In the genomic region with DNA sequence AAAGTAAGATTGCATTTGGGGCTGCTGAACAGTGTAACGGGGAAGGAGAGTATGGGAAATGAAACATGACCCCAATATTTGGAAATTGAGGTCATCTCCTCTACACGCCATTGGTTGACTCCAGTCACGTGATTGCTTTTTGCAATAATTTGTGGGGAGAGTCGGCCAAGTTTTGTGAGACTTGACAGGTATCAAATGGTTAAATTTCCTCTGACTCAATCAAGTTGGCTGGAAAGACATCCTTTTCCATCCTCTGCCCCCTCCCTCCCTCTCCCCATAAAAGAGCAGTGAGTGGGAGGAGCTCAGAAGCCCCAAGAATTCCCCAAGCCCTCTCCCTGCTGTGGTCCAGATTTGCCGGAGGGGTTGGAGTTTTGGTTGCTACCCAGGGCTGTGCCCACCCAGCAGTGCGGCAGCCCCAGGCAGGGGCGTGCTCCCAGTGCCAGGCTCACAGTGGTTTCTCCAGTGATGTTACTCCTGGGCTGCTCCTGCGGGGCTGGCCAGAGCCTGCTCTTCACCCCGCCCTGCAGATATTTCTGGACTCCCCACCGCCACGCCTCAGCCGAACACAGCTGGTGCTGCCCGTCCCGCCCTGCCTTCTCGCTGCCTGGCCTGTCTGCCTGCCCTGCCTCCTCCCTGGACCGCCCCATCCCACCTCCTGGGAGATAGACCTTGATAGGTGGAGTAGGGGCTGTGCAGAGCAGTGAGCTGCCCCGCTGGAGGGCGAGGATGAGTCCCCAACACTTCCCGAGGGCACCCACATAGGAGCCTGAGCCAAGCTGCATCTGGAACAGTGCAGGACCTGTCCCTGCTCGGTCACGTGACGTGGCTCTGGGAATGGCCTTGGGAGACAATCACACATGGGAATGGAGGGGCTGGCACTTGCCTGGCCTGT, we compare ENCODE assay signal across 8 cellular contexts. TPM values are rescaled to one million over a fixed set of nuclear protein-coding genes. Genes with fewer than 3 reads are reported as not detected.
DNase-seq lines count a peak whose midpoint lies in the region; ATAC-seq and TF ChIP-seq lines count a peak whose summit lies in the region.

No MANE protein-coding gene starts in this region.

- no peak overlapping the region for H2AFZ ChIP-seq in Karpas-422 (ENCODE audit: low read length)

- TF ChIP-seq EP300 in transverse colon (IDR thresholded peaks at IDR 0.05; ENCODE audit: low read depth), result no peak

- no peaks in the 10 kb centered on the region for H3K9me2 ChIP-seq in Karpas-422 (replicated peaks; ENCODE audit: insufficient read depth, low read length)

- no peaks in the 10 kb centered on the region for H3K4me1 Mint-ChIP-seq in activated CD8-positive, alpha-beta T cell treated with anti-CD3 and anti-CD28 coated beads, Interleukin-2, amount 10 ng/mL, durations not matched to agents 7 days and 5 days (ENCODE audit: low read depth)

- no peaks in the 10 kb centered on the region for H3K79me2 ChIP-seq in Karpas-422 (ENCODE audit: low read length)

- in situ Hi-C loops in transverse colon (cut with MboI; ENCODE audit: low pct_ligation_motif_present in 1 of 4, low pct_unique_long_range_greater_than_20kb in 1 of 4, low sequenced_read_pairs in 3 of 4), result no loop called here

- H3K4me1 ChIP-seq in Karpas-422 (ENCODE audit: low read length), result no peaks in the 10 kb centered on the region
- H3K4me1 ChIP-seq in transverse colon, result peaks cover 20 to 59% (median 29%) of the 10 kb centered on the region in 4 donors

- H3K4me2 ChIP-seq in Karpas-422 (ENCODE audit: low read depth, low read length, poor library complexity, severe bottlenecking), result no peak overlapping the region

- no peaks in the 10 kb centered on the region for H3K36me3 ChIP-seq in Karpas-422 (ENCODE audit: insufficient read depth, low read length)
- H3K36me3 ChIP-seq in transverse colon, result no peaks in the 10 kb centered on the region

- H3K9me3 ChIP-seq in Karpas-422 (ENCODE audit: low read length) (no peaks in the 10 kb centered on the region), transverse colon (no peaks in the 10 kb centered on the region)

- no peaks in the 10 kb centered on the region for H3K27me3 ChIP-seq in Karpas-422 (ENCODE audit: low read length)
- H3K27me3 ChIP-seq in transverse colon, result peaks cover 32% of the 10 kb centered on the region

- H3K9me3 Mint-ChIP-seq in activated CD8-positive, alpha-beta T cell treated with anti-CD3 and anti-CD28 coated beads, Interleukin-2, amount 10 ng/mL, durations not matched to agents 7 days and 5 days (ENCODE audit: insufficient read depth), result no peaks in the 10 kb centered on the region

- H3K4me3 Mint-ChIP-seq in activated CD8-positive, alpha-beta T cell treated with anti-CD3 and anti-CD28 coated beads, Interleukin-2, amount 10 ng/mL, durations not matched to agents 7 days and 5 days, result no peak overlapping the region

- no peak overlapping the region for H3K9ac ChIP-seq in Karpas-422 (ENCODE audit: low read length)

- DNase-seq in Karpas-422 (peak; percentile 60), cerebellum (ENCODE audit: low spot score) (peak; percentile 12), lower leg skin (ENCODE audit: low spot score in 2 of 2) (peak; percentile 80 to 94), transverse colon (peak; percentile 60), NCI-H748 (lab: John Stamatoyannopoulos, UW; ENCODE audit: unreplicated experiment) (no peak), occipital lobe (lab: John Stamatoyannopoulos, UW) (no peak)
- no peak for DNase-seq in activated CD8-positive, alpha-beta T cell treated with anti-CD3 and anti-CD28 coated beads, Interleukin-2, amount 10 ng/mL, durations not matched to agents 7 days and 5 days

- intact Hi-C loops in lower leg skin (cut with DNase I; ENCODE audit: low total_unique reads), result no loop called here
- intact Hi-C loops in transverse colon (cut with DNase I; ENCODE audit: low total_unique reads), result loop anchor here (10.0 kb wide), 1 partner anchor 310 kb away; no protein-coding TSS in a partner anchor

- POLR2A ChIA-PET in activated CD8-positive, alpha-beta T cell treated with anti-CD3 and anti-CD28 coated beads, Interleukin-2, amount 10 ng/mL, durations not matched to agents 7 days and 5 days (lab: Charles Lee), result no interaction called here

- H3K4me3 ChIP-seq in Karpas-422 (ENCODE audit: low read length) (no peak overlapping the region), lower leg skin (ENCODE audit: low read depth, poor library complexity, severe bottlenecking) (no peak overlapping the region), transverse colon (peak overlapping the region in 3 of 4 donors; percentile 5 to 31 (median 19))

- no peaks in the 10 kb centered on the region for H3K36me3 Mint-ChIP-seq in activated CD8-positive, alpha-beta T cell treated with anti-CD3 and anti-CD28 coated beads, Interleukin-2, amount 10 ng/mL, durations not matched to agents 7 days and 5 days (ENCODE audit: low read depth)

- H4K20me1 ChIP-seq in Karpas-422 (ENCODE audit: insufficient read depth, low read depth, low read length), result no peaks in the 10 kb centered on the region

- H3K27me3 Mint-ChIP-seq in activated CD8-positive, alpha-beta T cell treated with anti-CD3 and anti-CD28 coated beads, Interleukin-2, amount 10 ng/mL, durations not matched to agents 7 days and 5 days (ENCODE audit: low read depth), result peaks cover 14% of the 10 kb centered on the region

- no peak overlapping the region for H3K27ac Mint-ChIP-seq in activated CD8-positive, alpha-beta T cell treated with anti-CD3 and anti-CD28 coated beads, Interleukin-2, amount 10 ng/mL, durations not matched to agents 7 days and 5 days

- CTCF ChIA-PET in activated CD8-positive, alpha-beta T cell treated with anti-CD3 and anti-CD28 coated beads, Interleukin-2, amount 10 ng/mL, durations not matched to agents 7 days and 5 days (lab: Charles Lee), result no interaction called here

- no peak for ATAC-seq in activated CD8-positive, alpha-beta T cell treated with anti-CD3 and anti-CD28 coated beads, Interleukin-2, amount 10 ng/mL, durations not matched to agents 7 days and 5 days
- ATAC-seq in GM18907 (IDR thresholded peaks at IDR 0.05; ENCODE audit: unreplicated experiment), result no peak

- no peak for TF ChIP-seq CTCF in lower leg skin (IDR thresholded peaks at IDR 0.05)
- TF ChIP-seq CTCF in transverse colon (IDR thresholded peaks at IDR 0.05), result no peak

- 16 to 29% methylated on average over 19 to 22 of the region's 22 CpGs for WGBS in lower leg skin, 2 donors
- 20 to 33% methylated on average over 2 to 21 of the region's 22 CpGs for WGBS in transverse colon (ENCODE audit: low coverage in 1 of 2), 2 donors

- H3K27ac ChIP-seq in Karpas-422 (ENCODE audit: low read length), result no peak overlapping the region
- peak overlapping the region; percentile 82 to 96 (median 90) for H3K27ac ChIP-seq in transverse colon

- TF ChIP-seq POLR2A in lower leg skin (IDR thresholded peaks at IDR 0.05), result no peak
- TF ChIP-seq POLR2A in transverse colon (IDR thresholded peaks at IDR 0.05), result no peak

RNA-seq across cellular contexts. Expression of gene COL5A1, which starts 3.4 kb away (rescaled TPM):
- total RNA-seq in Karpas-422 (2014; rRNA removed; shearing (Covaris generic); ENCODE audit: low replicate concordance), result under 0.01 TPM in 1 of 2 replicates, not detected in the other
- total RNA-seq in cerebellum (27.7 TPM), lower leg skin (10 to 100 TPM in 2 of 4 donors, 1 to 10 TPM in 2; 8.4 to 14.7 (median 11.3) TPM), transverse colon (10 to 100 TPM in 2 of 4 donors, 1 to 10 TPM in 2; 7.1 to 69.3 (median 16.1) TPM), occipital lobe (4.5 TPM)
- total RNA-seq in activated CD8-positive, alpha-beta T cell treated with anti-CD3 and anti-CD28 coated beads, Interleukin-2, amount 10 ng/mL, durations not matched to agents 7 days and 5 days, result under 1 TPM; 0.05 to 0.08 TPM

Comparison
In these comparisons a context has a peak if more than half of its experiments do, and no peak if none do; other contexts are left out.
1. DNase-seq: peak in Karpas-422 (single experiment), cerebellum (single experiment), lower leg skin (2 of 2) and transverse colon (single experiment); none in NCI-H748 (single experiment), occipital lobe (single experiment) and activated CD8-positive, alpha-beta T cell treated with anti-CD3 and anti-CD28 coated beads, Interleukin-2, amount 10 ng/mL, durations not matched to agents 7 days and 5 days (single experiment).
2. H3K4me3 ChIP-seq: peak in transverse colon (3 of 4); none in Karpas-422 (single experiment) and lower leg skin (single experiment).